Comparison of ENCODE assay signal across 2 cellular contexts in the genomic region with DNA sequence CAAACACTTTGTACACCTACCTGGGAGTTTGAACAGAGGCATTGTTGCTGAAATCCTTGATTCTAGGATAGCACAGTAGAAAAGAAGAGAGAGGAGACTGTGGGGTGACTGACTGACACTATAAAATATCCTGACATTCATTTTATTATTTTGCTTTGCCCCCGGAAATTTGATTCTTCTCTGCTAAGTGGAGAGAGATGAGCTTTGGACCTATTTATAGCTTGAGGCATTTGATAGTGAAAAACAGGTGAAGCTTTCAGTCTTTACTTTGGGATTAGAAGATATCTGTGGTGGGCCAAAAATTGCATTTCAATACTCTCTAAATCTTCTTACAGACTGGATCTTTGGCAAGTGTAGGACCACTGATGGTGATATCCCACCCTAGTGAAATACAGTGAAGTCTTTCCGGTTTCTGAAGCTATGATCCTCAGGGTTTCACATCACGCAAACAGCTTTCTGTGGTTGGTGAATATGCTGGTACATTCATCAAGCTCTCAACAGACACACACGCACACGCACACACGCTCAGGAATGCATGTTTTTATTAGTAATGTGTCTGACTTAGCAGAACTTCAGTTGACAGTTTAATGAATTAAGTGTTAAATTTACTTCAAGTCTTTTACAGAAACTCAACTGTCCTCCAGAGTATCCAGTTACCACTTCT.
TF ChIP-seq lines count a peak whose summit lies in the region.

A gene (minus strand): TSS at position 117 of the 664 bp plus-strand sequence. CDS start 75 bp downstream, at position 42.

TF ChIP-seq in IMR-90, 13 proteins besides CTCF, POLR2A, EP300 and RAD21:
- TF ChIP-seq CHD1 (IDR thresholded peaks at IDR 0.05; ENCODE audit: low read depth, low read length) (no peak), MAZ (IDR thresholded peaks at IDR 0.05; ENCODE audit: borderline replicate concordance, low read depth, low read length) (no peak), CEBPB (IDR thresholded peaks at IDR 0.05; ENCODE audit: low read depth, low read length) (no peak), RFX5 (IDR thresholded peaks at IDR 0.05; ENCODE audit: low read depth, low read length) (no peak), RCOR1 (IDR thresholded peaks at IDR 0.05; ENCODE audit: insufficient replicate concordance, low read length) (no peak), MAFK (IDR thresholded peaks at IDR 0.05; ENCODE audit: low read depth, low read length) (no peak), FOS (IDR thresholded peaks at IDR 0.05; ENCODE audit: low read depth, low read length) (no peak), MXI1 (IDR thresholded peaks at IDR 0.05; ENCODE audit: borderline replicate concordance, low read depth, low read length) (no peak), SMC3 (IDR thresholded peaks at IDR 0.05; ENCODE audit: low read depth, low read length) (no peak), NFE2L2 (IDR thresholded peaks at IDR 0.05; ENCODE audit: low read depth, low read length) (no peak), BHLHE40 (IDR thresholded peaks at IDR 0.05; ENCODE audit: low read depth, low read length) (no peak)
- TF ChIP-seq, protein P1, sequence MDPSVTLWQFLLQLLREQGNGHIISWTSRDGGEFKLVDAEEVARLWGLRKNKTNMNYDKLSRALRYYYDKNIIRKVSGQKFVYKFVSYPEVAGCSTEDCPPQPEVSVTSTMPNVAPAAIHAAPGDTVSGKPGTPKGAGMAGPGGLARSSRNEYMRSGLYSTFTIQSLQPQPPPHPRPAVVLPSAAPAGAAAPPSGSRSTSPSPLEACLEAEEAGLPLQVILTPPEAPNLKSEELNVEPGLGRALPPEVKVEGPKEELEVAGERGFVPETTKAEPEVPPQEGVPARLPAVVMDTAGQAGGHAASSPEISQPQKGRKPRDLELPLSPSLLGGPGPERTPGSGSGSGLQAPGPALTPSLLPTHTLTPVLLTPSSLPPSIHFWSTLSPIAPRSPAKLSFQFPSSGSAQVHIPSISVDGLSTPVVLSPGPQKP (IDR thresholded peaks at IDR 0.05; ENCODE audit: borderline replicate concordance, low read depth, low read length), result no peak
- TF ChIP-seq, protein P2, sequence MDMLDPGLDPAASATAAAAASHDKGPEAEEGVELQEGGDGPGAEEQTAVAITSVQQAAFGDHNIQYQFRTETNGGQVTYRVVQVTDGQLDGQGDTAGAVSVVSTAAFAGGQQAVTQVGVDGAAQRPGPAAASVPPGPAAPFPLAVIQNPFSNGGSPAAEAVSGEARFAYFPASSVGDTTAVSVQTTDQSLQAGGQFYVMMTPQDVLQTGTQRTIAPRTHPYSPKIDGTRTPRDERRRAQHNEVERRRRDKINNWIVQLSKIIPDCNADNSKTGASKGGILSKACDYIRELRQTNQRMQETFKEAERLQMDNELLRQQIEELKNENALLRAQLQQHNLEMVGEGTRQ (IDR thresholded peaks at IDR 0.05; ENCODE audit: low read depth, low read length), result no peak
TF ChIP-seq in IMR-90: peak in this region for 0.

TF ChIP-seq in GM12878, 131 proteins besides CTCF, POLR2A, EP300 and RAD21:
- TF ChIP-seq RUNX3 (IDR thresholded peaks at IDR 0.05; ENCODE audit: low read length), result peak; percentile 28; the same call in 1 of the 2 replicates
- TF ChIP-seq, protein P3, sequence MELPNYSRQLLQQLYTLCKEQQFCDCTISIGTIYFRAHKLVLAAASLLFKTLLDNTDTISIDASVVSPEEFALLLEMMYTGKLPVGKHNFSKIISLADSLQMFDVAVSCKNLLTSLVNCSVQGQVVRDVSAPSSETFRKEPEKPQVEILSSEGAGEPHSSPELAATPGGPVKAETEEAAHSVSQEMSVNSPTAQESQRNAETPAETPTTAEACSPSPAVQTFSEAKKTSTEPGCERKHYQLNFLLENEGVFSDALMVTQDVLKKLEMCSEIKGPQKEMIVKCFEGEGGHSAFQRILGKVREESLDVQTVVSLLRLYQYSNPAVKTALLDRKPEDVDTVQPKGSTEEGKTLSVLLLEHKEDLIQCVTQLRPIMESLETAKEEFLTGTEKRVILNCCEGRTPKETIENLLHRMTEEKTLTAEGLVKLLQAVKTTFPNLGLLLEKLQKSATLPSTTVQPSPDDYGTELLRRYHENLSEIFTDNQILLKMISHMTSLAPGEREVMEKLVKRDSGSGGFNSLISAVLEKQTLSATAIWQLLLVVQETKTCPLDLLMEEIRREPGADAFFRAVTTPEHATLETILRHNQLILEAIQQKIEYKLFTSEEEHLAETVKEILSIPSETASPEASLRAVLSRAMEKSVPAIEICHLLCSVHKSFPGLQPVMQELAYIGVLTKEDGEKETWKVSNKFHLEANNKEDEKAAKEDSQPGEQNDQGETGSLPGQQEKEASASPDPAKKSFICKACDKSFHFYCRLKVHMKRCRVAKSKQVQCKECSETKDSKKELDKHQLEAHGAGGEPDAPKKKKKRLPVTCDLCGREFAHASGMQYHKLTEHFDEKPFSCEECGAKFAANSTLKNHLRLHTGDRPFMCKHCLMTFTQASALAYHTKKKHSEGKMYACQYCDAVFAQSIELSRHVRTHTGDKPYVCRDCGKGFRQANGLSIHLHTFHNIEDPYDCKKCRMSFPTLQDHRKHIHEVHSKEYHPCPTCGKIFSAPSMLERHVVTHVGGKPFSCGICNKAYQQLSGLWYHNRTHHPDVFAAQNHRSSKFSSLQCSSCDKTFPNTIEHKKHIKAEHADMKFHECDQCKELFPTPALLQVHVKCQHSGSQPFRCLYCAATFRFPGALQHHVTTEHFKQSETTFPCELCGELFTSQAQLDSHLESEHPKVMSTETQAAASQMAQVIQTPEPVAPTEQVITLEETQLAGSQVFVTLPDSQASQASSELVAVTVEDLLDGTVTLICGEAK (IDR thresholded peaks at IDR 0.05; ENCODE audit: borderline replicate concordance), result no peak
